ENCODE assay signal across 1 cellular context in genomic region chr18:11040823-11041712, GRCh38.
A peak's percentile ranks its signal among the peaks of the same experiment; 100 is the strongest.
TF ChIP-seq lines count a peak whose summit lies in the region.

No MANE protein-coding gene starts in this region.

TF ChIP-seq in HepG2, 621 proteins besides CTCF, POLR2A, EP300 and RAD21 (continued from another document and continues in another):
- no peak for TF ChIP-seq ZNF275 (CRISPR knock-in tag; IDR thresholded peaks at IDR 0.05; ENCODE audit: borderline replicate concordance)
- peak; percentile 42; the same call in 1 of the 2 replicates for TF ChIP-seq BRCA1 (CRISPR knock-in tag; IDR thresholded peaks at IDR 0.05)
- no peak for TF ChIP-seq ZNF556 (CRISPR knock-in tag; IDR thresholded peaks at IDR 0.05; ENCODE audit: borderline replicate concordance)
- TF ChIP-seq ZNF383 (CRISPR knock-in tag; IDR thresholded peaks at IDR 0.05; ENCODE audit: borderline replicate concordance): no peak
- TF ChIP-seq, protein P1, sequence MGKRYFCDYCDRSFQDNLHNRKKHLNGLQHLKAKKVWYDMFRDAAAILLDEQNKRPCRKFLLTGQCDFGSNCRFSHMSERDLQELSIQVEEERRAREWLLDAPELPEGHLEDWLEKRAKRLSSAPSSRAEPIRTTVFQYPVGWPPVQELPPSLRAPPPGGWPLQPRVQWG (CRISPR knock-in tag; IDR thresholded peaks at IDR 0.05; ENCODE audit: borderline replicate concordance, low read depth): no peak
- TF ChIP-seq SRSF1 (optimal IDR thresholded peaks at IDR 0.05; ENCODE audit: low read depth, low read length): no peak
- no peak for TF ChIP-seq ZNF577 (CRISPR knock-in tag; IDR thresholded peaks at IDR 0.05; ENCODE audit: borderline replicate concordance, low read depth)
- no peak for TF ChIP-seq ARNT (IDR thresholded peaks at IDR 0.05)
- TF ChIP-seq CSRNP2 (CRISPR knock-in tag; conservative IDR thresholded peaks at IDR 0.05; ENCODE audit: low read depth): no peak
- TF ChIP-seq E2F1 (CRISPR knock-in tag; IDR thresholded peaks at IDR 0.05): no peak
- no peak for TF ChIP-seq REL (CRISPR knock-in tag; conservative IDR thresholded peaks at IDR 0.05)
- TF ChIP-seq, protein P2, sequence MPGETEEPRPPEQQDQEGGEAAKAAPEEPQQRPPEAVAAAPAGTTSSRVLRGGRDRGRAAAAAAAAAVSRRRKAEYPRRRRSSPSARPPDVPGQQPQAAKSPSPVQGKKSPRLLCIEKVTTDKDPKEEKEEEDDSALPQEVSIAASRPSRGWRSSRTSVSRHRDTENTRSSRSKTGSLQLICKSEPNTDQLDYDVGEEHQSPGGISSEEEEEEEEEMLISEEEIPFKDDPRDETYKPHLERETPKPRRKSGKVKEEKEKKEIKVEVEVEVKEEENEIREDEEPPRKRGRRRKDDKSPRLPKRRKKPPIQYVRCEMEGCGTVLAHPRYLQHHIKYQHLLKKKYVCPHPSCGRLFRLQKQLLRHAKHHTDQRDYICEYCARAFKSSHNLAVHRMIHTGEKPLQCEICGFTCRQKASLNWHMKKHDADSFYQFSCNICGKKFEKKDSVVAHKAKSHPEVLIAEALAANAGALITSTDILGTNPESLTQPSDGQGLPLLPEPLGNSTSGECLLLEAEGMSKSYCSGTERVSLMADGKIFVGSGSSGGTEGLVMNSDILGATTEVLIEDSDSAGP (CRISPR knock-in tag; IDR thresholded peaks at IDR 0.05; ENCODE audit: borderline replicate concordance): no peak
- TF ChIP-seq TGIF2 (CRISPR knock-in tag; IDR thresholded peaks at IDR 0.05): no peak
- no peak for TF ChIP-seq CCAR2 (optimal IDR thresholded peaks at IDR 0.05; ENCODE audit: low read depth, low read length)
- TF ChIP-seq, protein P3, sequence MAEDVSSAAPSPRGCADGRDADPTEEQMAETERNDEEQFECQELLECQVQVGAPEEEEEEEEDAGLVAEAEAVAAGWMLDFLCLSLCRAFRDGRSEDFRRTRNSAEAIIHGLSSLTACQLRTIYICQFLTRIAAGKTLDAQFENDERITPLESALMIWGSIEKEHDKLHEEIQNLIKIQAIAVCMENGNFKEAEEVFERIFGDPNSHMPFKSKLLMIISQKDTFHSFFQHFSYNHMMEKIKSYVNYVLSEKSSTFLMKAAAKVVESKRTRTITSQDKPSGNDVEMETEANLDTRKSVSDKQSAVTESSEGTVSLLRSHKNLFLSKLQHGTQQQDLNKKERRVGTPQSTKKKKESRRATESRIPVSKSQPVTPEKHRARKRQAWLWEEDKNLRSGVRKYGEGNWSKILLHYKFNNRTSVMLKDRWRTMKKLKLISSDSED (CRISPR knock-in tag; IDR thresholded peaks at IDR 0.05): no peak
- TF ChIP-seq ZNF678 (CRISPR knock-in tag; IDR thresholded peaks at IDR 0.05): no peak
- no peak for TF ChIP-seq ZSCAN25 (CRISPR knock-in tag; IDR thresholded peaks at IDR 0.05)
- TF ChIP-seq FOXP1 (IDR thresholded peaks at IDR 0.05): no peak
- peak; percentile 65; the same call in 1 of the 2 replicates for TF ChIP-seq FOXP1 (CRISPR knock-in tag; IDR thresholded peaks at IDR 0.05)
- no peak for TF ChIP-seq PRDM4 (CRISPR knock-in tag; IDR thresholded peaks at IDR 0.05; ENCODE audit: borderline replicate concordance)
- TF ChIP-seq ZNF7 (CRISPR knock-in tag; IDR thresholded peaks at IDR 0.05): no peak
- TF ChIP-seq MYPOP (CRISPR knock-in tag; IDR thresholded peaks at IDR 0.05): no peak
- TF ChIP-seq MBD4 (IDR thresholded peaks at IDR 0.05; ENCODE audit: borderline replicate concordance, low read length): no peak
- no peak for TF ChIP-seq PITX1 (CRISPR knock-in tag; IDR thresholded peaks at IDR 0.05)
- TF ChIP-seq STAG1 (CRISPR knock-in tag; IDR thresholded peaks at IDR 0.05): peak; percentile 80
- TF ChIP-seq ZC3H4 (CRISPR knock-in tag; IDR thresholded peaks at IDR 0.05; ENCODE audit: borderline replicate concordance): no peak
- TF ChIP-seq RFXANK (CRISPR knock-in tag; IDR thresholded peaks at IDR 0.05): no peak
- TF ChIP-seq, protein P4, sequence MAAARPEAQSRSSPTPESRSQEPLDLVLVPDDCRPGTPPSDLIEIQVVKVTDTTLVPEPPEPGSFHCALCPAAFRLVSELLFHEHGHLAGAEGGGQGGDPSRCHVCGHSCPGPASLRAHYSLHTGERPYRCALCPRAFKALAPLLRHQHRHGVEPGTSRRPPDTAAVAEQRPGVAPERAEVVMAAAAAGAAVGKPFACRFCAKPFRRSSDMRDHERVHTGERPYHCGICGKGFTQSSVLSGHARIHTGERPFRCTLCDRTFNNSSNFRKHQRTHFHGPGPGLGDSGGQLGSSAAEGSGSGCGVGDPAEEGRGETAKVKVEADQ (CRISPR knock-in tag; IDR thresholded peaks at IDR 0.05; ENCODE audit: borderline replicate concordance): no peak
- TF ChIP-seq SATB2 (CRISPR knock-in tag; IDR thresholded peaks at IDR 0.05): no peak
- no peak for TF ChIP-seq ZMYM4 (CRISPR knock-in tag; IDR thresholded peaks at IDR 0.05)
- TF ChIP-seq ELK4 (CRISPR knock-in tag; IDR thresholded peaks at IDR 0.05; ENCODE audit: borderline replicate concordance): no peak
- TF ChIP-seq NCOA1 (CRISPR knock-in tag; IDR thresholded peaks at IDR 0.05): no peak
- no peak for TF ChIP-seq ZNF580 (CRISPR knock-in tag; IDR thresholded peaks at IDR 0.05; ENCODE audit: borderline replicate concordance, low read depth)
- no peak for TF ChIP-seq HNRNPH1 (optimal IDR thresholded peaks at IDR 0.05; ENCODE audit: low read depth, low read length)
- no peak for TF ChIP-seq CBX5 (CRISPR knock-in tag; IDR thresholded peaks at IDR 0.05; ENCODE audit: borderline replicate concordance)
- TF ChIP-seq ZEB1 (IDR thresholded peaks at IDR 0.05; ENCODE audit: insufficient replicate concordance, low read depth): no peak
- no peak for TF ChIP-seq SNAPC2 (CRISPR knock-in tag; IDR thresholded peaks at IDR 0.05)
- TF ChIP-seq NR3C1 (CRISPR knock-in tag; IDR thresholded peaks at IDR 0.05): no peak
- no peak for TF ChIP-seq CCDC6 (CRISPR knock-in tag; IDR thresholded peaks at IDR 0.05)
- TF ChIP-seq HES4 (CRISPR knock-in tag; IDR thresholded peaks at IDR 0.05; ENCODE audit: borderline replicate concordance): no peak
- TF ChIP-seq HOXA3 (CRISPR knock-in tag; IDR thresholded peaks at IDR 0.05): no peak
- TF ChIP-seq ZNF770 (CRISPR knock-in tag; IDR thresholded peaks at IDR 0.05): no peak
- TF ChIP-seq, protein P5, sequence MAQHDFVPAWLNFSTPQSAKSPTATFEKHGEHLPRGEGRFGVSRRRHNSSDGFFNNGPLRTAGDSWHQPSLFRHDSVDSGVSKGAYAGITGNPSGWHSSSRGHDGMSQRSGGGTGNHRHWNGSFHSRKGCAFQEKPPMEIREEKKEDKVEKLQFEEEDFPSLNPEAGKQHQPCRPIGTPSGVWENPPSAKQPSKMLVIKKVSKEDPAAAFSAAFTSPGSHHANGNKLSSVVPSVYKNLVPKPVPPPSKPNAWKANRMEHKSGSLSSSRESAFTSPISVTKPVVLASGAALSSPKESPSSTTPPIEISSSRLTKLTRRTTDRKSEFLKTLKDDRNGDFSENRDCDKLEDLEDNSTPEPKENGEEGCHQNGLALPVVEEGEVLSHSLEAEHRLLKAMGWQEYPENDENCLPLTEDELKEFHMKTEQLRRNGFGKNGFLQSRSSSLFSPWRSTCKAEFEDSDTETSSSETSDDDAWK (CRISPR knock-in tag; IDR thresholded peaks at IDR 0.05): no peak
- TF ChIP-seq ZNF234 (CRISPR knock-in tag; conservative IDR thresholded peaks at IDR 0.05): no peak
- TF ChIP-seq SP1 (IDR thresholded peaks at IDR 0.05): no peak
- TF ChIP-seq SP1 (CRISPR knock-in tag; IDR thresholded peaks at IDR 0.05): no peak
- no peak; the same call in 1 of the 2 replicates for TF ChIP-seq ZNF503 (CRISPR knock-in tag; IDR thresholded peaks at IDR 0.05)
- no peak for TF ChIP-seq TBL1XR1 (IDR thresholded peaks at IDR 0.05; ENCODE audit: borderline replicate concordance, low read length, partially characterized antibody)
